ENCODE assay signal across 1 cellular context in genomic region chr10:116146374-116146773, GRCh38.
TF ChIP-seq lines count a peak whose summit lies in the region.

No MANE protein-coding gene starts in this region.

TF ChIP-seq in HEK293, 187 proteins besides CTCF, POLR2A, EP300 and RAD21 (continued from another document):
- TF ChIP-seq REST (tag by site-specific recombination; IDR thresholded peaks at IDR 0.05) (peak; percentile 82), ZSCAN16 (tag by site-specific recombination; IDR thresholded peaks at IDR 0.05) (no peak), ZNF148 (tag by site-specific recombination; IDR thresholded peaks at IDR 0.05; ENCODE audit: borderline replicate concordance) (no peak), BCL6B (tag by site-specific recombination; IDR thresholded peaks at IDR 0.05) (peak; percentile 41; the same call in 1 of the 2 replicates), PRDM2 (tag by site-specific recombination; IDR thresholded peaks at IDR 0.05; ENCODE audit: borderline replicate concordance) (no peak), GFI1B (tag by site-specific recombination; IDR thresholded peaks at IDR 0.05) (no peak), ZNF311 (tag by site-specific recombination; IDR thresholded peaks at IDR 0.05; ENCODE audit: borderline replicate concordance) (no peak), EGR2 (tag by site-specific recombination; IDR thresholded peaks at IDR 0.05; ENCODE audit: low read depth) (no peak)
